In genomic region chr20:31677553-31678260, GRCh38 we compare ENCODE assay signal across 11 cellular contexts. TPM values are rescaled to one million over a fixed set of nuclear protein-coding genes. Genes with fewer than 3 reads are reported as not detected.
A peak's percentile ranks its signal among the peaks of the same experiment; 100 is the strongest.
DNase-seq lines count a peak whose midpoint lies in the region; ATAC-seq and TF ChIP-seq lines count a peak whose summit lies in the region.
"Had no signal": no experiment of that assay in that cellular context is flagged by ENCODE, and none has a peak within 500 bp of the region (broad histone marks: within the 10 kb centered on the region; RNA-seq: fewer than 3 reads in every experiment).

No MANE protein-coding gene starts in this region.

- peaks cover 98% of the 10 kb centered on the region for H3K36me3 Mint-ChIP-seq in Caco-2 (ENCODE audit: insufficient read depth, unreplicated experiment)

- H3K27ac ChIP-seq in PC-9 (peak overlapping the region; percentile 35), dorsolateral prefrontal cortex (peak overlapping the region in 58 of 59 donors; percentile 26 to 100 (median 99))

- CTCF ChIA-PET in Caco-2 (lab: Charles Lee) = interaction anchor here (0.6 to 5.7 kb wide), 10 partner anchors 15 to 120 kb away, joined by 3 to 78 read pairs (median 8); partner anchors contain the start of gene BCL2L1
- CTCF ChIA-PET in PC-9 (lab: Charles Lee) = interaction anchor here (0.5 to 2.6 kb wide), 3 partner anchors 44 to 217 kb away, joined by 3 to 10 read pairs (median 6); partner anchors contain the start of gene BCL2L1

- H3K79me2 ChIP-seq in PC-9 (ENCODE audit: low read depth) = peaks cover 100% of the 10 kb centered on the region

- TF ChIP-seq CTCF in Caco-2 (IDR thresholded peaks at IDR 0.05; ENCODE audit: insufficient read depth in 1 of 2, low read depth in 1 of 2, low read length in 1 of 2, severe bottlenecking in 1 of 2, unreplicated experiment in 1 of 2) (no peak), PC-9 (conservative IDR thresholded peaks at IDR 0.05) (no peak), dorsolateral prefrontal cortex (IDR thresholded peaks at IDR 0.05 in 54 of 56, conservative IDR thresholded peaks at IDR 0.05 in 2 of 56; ENCODE audit: low read depth in 1 of 56, partially characterized antibody in 56 of 56) (no peak)

- no peaks in the 10 kb centered on the region for H3K9me3 ChIP-seq in Caco-2
- H3K9me3 ChIP-seq in PC-9 (ENCODE audit: insufficient read depth, low read depth) = no peaks in the 10 kb centered on the region
- no peaks in the 10 kb centered on the region for H3K9me3 ChIP-seq in MG63

- H2AFZ ChIP-seq in PC-9 = no peak overlapping the region

- H3K4me3 Mint-ChIP-seq in Caco-2 (ENCODE audit: unreplicated experiment) = peak overlapping the region; percentile 41

- no peaks in the 10 kb centered on the region for H3K27me3 Mint-ChIP-seq in Caco-2 (ENCODE audit: insufficient read depth, unreplicated experiment)

- no peaks in the 10 kb centered on the region for H3K9me2 ChIP-seq in PC-9 (ENCODE audit: insufficient read depth)

- intact Hi-C loops in Caco-2 (cut with micrococcal nuclease; ENCODE audit: unreplicated experiment) (loop anchor here (1.0 to 2.0 kb wide), 6 partner anchors 13 to 43 kb away; no protein-coding TSS in a partner anchor), PC-9 (cut with micrococcal nuclease; ENCODE audit: unreplicated experiment) (loop anchor here (1.0 to 2.0 kb wide), 5 partner anchors 27 to 46 kb away; no protein-coding TSS in a partner anchor), dorsolateral prefrontal cortex (cut with DNase I) (no loop called here), posterior vena cava (cut with DNase I) (no loop called here)

- H3K36me3 ChIP-seq in Caco-2 (ENCODE audit: control insufficient read depth, insufficient read depth, low read length) (peaks cover 31% of the 10 kb centered on the region), PC-9 (ENCODE audit: low read depth) (peaks cover 59% of the 10 kb centered on the region), MG63 (peaks cover 31% of the 10 kb centered on the region)

- H4K20me1 ChIP-seq in PC-9 (ENCODE audit: insufficient read depth) = peaks cover 61% of the 10 kb centered on the region

- DNase-seq in Caco-2 (peak in 1 of 2 experiments; percentile 73), PC-9 (no peak), dorsolateral prefrontal cortex (no peak), posterior vena cava (ENCODE audit: low spot score) (peak; percentile 19), AG20443 (ENCODE audit: low spot score) (no peak), MG63 (no peak)
- DNase-seq: Kasumi-1, NCI-H774 had no signal

- 0 out of 2 replicates have a peak overlapping the region, but pooled peaks have one; percentile 2 for H3K4me2 ChIP-seq in PC-9

- H3K4me1 Mint-ChIP-seq in Caco-2 (ENCODE audit: low read depth, unreplicated experiment) = peaks cover 77% of the 10 kb centered on the region

- H3K4me1 ChIP-seq in Caco-2 (peaks cover 89% of the 10 kb centered on the region), PC-9 (replicated peaks; ENCODE audit: insufficient read depth) (peaks cover 37% of the 10 kb centered on the region)

- H3K4me3 ChIP-seq in Caco-2 (ENCODE audit: low read depth, low read length) = no peak overlapping the region
- no peak overlapping the region for H3K4me3 ChIP-seq in PC-9
- no peak overlapping the region for H3K4me3 ChIP-seq in dorsolateral prefrontal cortex
- H3K4me3 ChIP-seq in MG63 = no peak overlapping the region

- H3K27me3 ChIP-seq in Caco-2 (replicated peaks; ENCODE audit: control insufficient read depth, insufficient read depth, low read length) (no peaks in the 10 kb centered on the region), PC-9 (ENCODE audit: insufficient read depth, low read depth) (no peaks in the 10 kb centered on the region), dorsolateral prefrontal cortex (no peaks in the 10 kb centered on the region), MG63 (no peaks in the 10 kb centered on the region)

- H3K9me3 Mint-ChIP-seq in Caco-2 (ENCODE audit: unreplicated experiment) = no peaks in the 10 kb centered on the region

- ATAC-seq in HG02678 (IDR thresholded peaks at IDR 0.05; ENCODE audit: unreplicated experiment) (no peak), HG03442 (IDR thresholded peaks at IDR 0.05; ENCODE audit: unreplicated experiment) (no peak)
- ATAC-seq: sciatic nerve had no signal

- H3K27ac Mint-ChIP-seq in Caco-2 (ENCODE audit: unreplicated experiment) = peak overlapping the region; percentile 37

- BruUV-seq in Caco-2 (replicated peaks; lab: Mats Ljungman, UMichigan) = no TSS peak
- BruUV-seq in PC-9 (replicated peaks; lab: Mats Ljungman, UMichigan) = TSS peak; percentile 61

- POLR2A ChIA-PET in Caco-2 (lab: Charles Lee) (interaction anchor here (1.1 to 5.6 kb wide), 12 partner anchors 14 to 72 kb away, joined by 3 to 45 read pairs (median 8); partner anchors contain the start of genes BCL2L1 and ID1), PC-9 (lab: Charles Lee; ENCODE audit: unreplicated experiment) (interaction anchor here (1.0 to 1.1 kb wide), 2 partner anchors 19 to 35 kb away, joined by 5 to 11 read pairs; no protein-coding TSS in a partner anchor)

- peaks cover 66% of the 10 kb centered on the region for H3F3A ChIP-seq in PC-9 (ENCODE audit: insufficient read depth, low read depth)

RNA-seq across cellular contexts. Expression of gene COX4I2, which starts 40.0 kb away (rescaled TPM):
- not detected in 2 replicates for total RNA-seq in Caco-2 (2022)
- not detected in 2 replicates for total RNA-seq in PC-9 (2021)
- 1 to 10 TPM in 73 of 120 experiments, under 1 TPM in 16, not detected in 31; 0.66 to 5.5 (median 1.8) TPM for total RNA-seq in dorsolateral prefrontal cortex
- 1 to 10 TPM; 2.5 to 6.5 TPM for total RNA-seq in posterior vena cava
- not detected in 2 replicates for total RNA-seq in MG63 (2014; rRNA removed; shearing (Covaris generic); ENCODE audit: low replicate concordance)

RNA-seq across cellular contexts. Expression of gene BCL2L1, which starts 45.0 kb away (rescaled TPM):
- total RNA-seq in Caco-2 (2022) (444 and 469 TPM in 2 replicates), PC-9 (2021) (125 and 129 TPM in 2 replicates), dorsolateral prefrontal cortex (100 to 1,000 TPM in 77 of 120 experiments, 10 to 100 TPM in 43; 79.5 to 144 (median 103) TPM), posterior vena cava (10 to 100 TPM; 65.4 to 76.0 TPM)
- total RNA-seq in MG63 (2014; rRNA removed; shearing (Covaris generic); ENCODE audit: low replicate concordance) = 63.0 and 64.2 TPM in 2 replicates

Comparison
In these comparisons a context has a peak if more than half of its experiments do, and no peak if none do; other contexts are left out.
1. intact Hi-C loops: an anchor here in Caco-2 (1.0 to 2.0 kb wide) and PC-9 (1.0 to 2.0 kb wide); none called in dorsolateral prefrontal cortex and posterior vena cava.